In the genomic region with DNA sequence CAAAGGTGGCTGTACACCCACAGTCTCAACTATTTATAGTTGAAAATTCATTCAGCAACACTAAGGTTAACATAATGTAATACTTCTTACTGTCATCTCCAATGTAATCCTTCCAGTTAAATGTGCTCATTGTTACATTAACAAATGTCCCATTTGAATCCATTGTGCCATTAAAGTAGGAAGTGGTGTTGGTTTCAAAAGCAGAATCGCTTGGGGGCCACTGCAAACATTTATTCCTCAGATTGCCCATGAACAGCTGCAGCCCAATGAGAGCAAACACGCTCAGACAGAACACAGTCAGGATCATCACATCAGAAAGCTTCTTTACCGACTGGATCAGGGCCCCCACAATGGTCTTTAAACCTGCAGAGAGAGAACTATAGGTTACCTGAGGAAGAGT, we compare ENCODE assay signal across 22 cellular contexts. TPM values are rescaled to one million over a fixed set of nuclear protein-coding genes. Genes with fewer than 3 reads are reported as not detected.
"Had no signal": no experiment of that assay in that cellular context is flagged by ENCODE, and none has a peak within 500 bp of the region (broad histone marks: within the 10 kb centered on the region; RNA-seq: fewer than 3 reads in every experiment).

No MANE protein-coding gene starts in this region.

- DNase-seq: activated B cell treated with CpG ODN at 0.5 μM for 24 hours; activated CD4-positive, alpha-beta memory T cell treated with anti-CD3 and anti-CD28 coated beads for 36 hours; activated CD4-positive, alpha-beta T cell treated with anti-CD3 and anti-CD28 coated beads for 4 hours; effector memory CD4-positive, alpha-beta T cell; immature natural killer cell; kidney glomerular epithelial cell; left ventricle myocardium inferior; naive B cell; psoas muscle; right cardiac atrium; stimulated activated CD4-positive, alpha-beta T cell treated with anti-CD3 and anti-CD28 coated beads, Interleukin-2, amount 100 ng/mL, for 48 hours; stomach; testis had no signal

- H3K27ac Mint-ChIP-seq: activated B cell treated with CpG ODN at 0.5 μM for 24 hours; activated CD4-positive, alpha-beta memory T cell treated with anti-CD3 and anti-CD28 coated beads for 36 hours; activated naive CD8-positive, alpha-beta T cell; dendritic cell treated with granulocyte-macrophage colony-stimulating factor and Interleukin-4, amounts not matched to agents 40 ng/mL and 50 ng/mL, for 4 days; immature natural killer cell; memory B cell; naive B cell; type B pancreatic cell had no signal

- H3K4me1 Mint-ChIP-seq: activated B cell treated with CpG ODN at 0.5 μM for 24 hours, immature natural killer cell, memory B cell, naive B cell, neural crest cell had no signal

- H3K9me3 ChIP-seq: esophagus muscularis mucosa, psoas muscle, stomach, testis had no signal

- H3K9me3 Mint-ChIP-seq: activated B cell treated with CpG ODN at 0.5 μM for 24 hours; activated CD4-positive, alpha-beta memory T cell treated with anti-CD3 and anti-CD28 coated beads for 36 hours; dendritic cell treated with granulocyte-macrophage colony-stimulating factor and Interleukin-4, amounts not matched to agents 40 ng/mL and 50 ng/mL, for 4 days; memory B cell; type B pancreatic cell had no signal

- H3K27ac ChIP-seq: esophagus muscularis mucosa, left ventricle myocardium inferior, psoas muscle, skin epidermis, stomach, testis had no signal

- H3K36me3 ChIP-seq: esophagus muscularis mucosa, left ventricle myocardium inferior, stomach had no signal

- H3K4me3 Mint-ChIP-seq: activated B cell treated with CpG ODN at 0.5 μM for 24 hours; activated CD4-positive, alpha-beta memory T cell treated with anti-CD3 and anti-CD28 coated beads for 36 hours; activated naive CD8-positive, alpha-beta T cell; dendritic cell treated with granulocyte-macrophage colony-stimulating factor and Interleukin-4, amounts not matched to agents 40 ng/mL and 50 ng/mL, for 4 days; immature natural killer cell; memory B cell; naive B cell; neural crest cell; type B pancreatic cell had no signal

- H3K4me1 ChIP-seq: esophagus muscularis mucosa, left ventricle myocardium inferior, psoas muscle, stomach, testis had no signal

- ATAC-seq: psoas muscle, right cardiac atrium had no signal

- H3K4me3 ChIP-seq: esophagus muscularis mucosa, left ventricle myocardium inferior, psoas muscle, skin epidermis, stomach, testis had no signal

- H3K27me3 Mint-ChIP-seq: activated B cell treated with CpG ODN at 0.5 μM for 24 hours; activated CD4-positive, alpha-beta memory T cell treated with anti-CD3 and anti-CD28 coated beads for 36 hours; activated naive CD8-positive, alpha-beta T cell; dendritic cell treated with granulocyte-macrophage colony-stimulating factor and Interleukin-4, amounts not matched to agents 40 ng/mL and 50 ng/mL, for 4 days; memory B cell; naive B cell; type B pancreatic cell had no signal

- H3K36me3 Mint-ChIP-seq: activated CD4-positive, alpha-beta memory T cell treated with anti-CD3 and anti-CD28 coated beads for 36 hours; activated naive CD8-positive, alpha-beta T cell; immature natural killer cell; memory B cell; type B pancreatic cell had no signal

- H3K27me3 ChIP-seq: esophagus muscularis mucosa, stomach, testis had no signal

RNA-seq across cellular contexts. Expression of gene SCN3A, which starts 41.4 kb away (rescaled TPM):
- total RNA-seq: activated CD4-positive, alpha-beta memory T cell treated with anti-CD3 and anti-CD28 coated beads for 36 hours; endothelial cell of umbilical vein; osteocyte had no signal
